19 cellular contexts compared by ENCODE assay signal in genomic region chr9:91852801-91853347, GRCh38.
DNase-seq lines count a peak whose midpoint lies in the region; ATAC-seq, FAIRE-seq and TF ChIP-seq lines count a peak whose summit lies in the region.
"Had no signal": no experiment of that assay in that cellular context is flagged by ENCODE, and none has a peak within 500 bp of the region (broad histone marks: within the 10 kb centered on the region; RNA-seq: fewer than 3 reads in every experiment).

No MANE protein-coding gene starts in this region.

- TF ChIP-seq CTCF in kidney (IDR thresholded peaks at IDR 0.05; ENCODE audit: borderline replicate concordance, extremely low read depth, insufficient read depth), result no peak
- no peak for TF ChIP-seq CTCF in sigmoid colon (IDR thresholded peaks at IDR 0.05)
- TF ChIP-seq CTCF in esophagus muscularis mucosa (IDR thresholded peaks at IDR 0.05), result no peak

- TF ChIP-seq POLR2A in sigmoid colon (IDR thresholded peaks at IDR 0.05) (no peak), erythroblast (IDR thresholded peaks at IDR 0.05; ENCODE audit: low read length) (no peak), esophagus muscularis mucosa (IDR thresholded peaks at IDR 0.05; ENCODE audit: low read depth) (no peak)

- peaks cover 16 to 51% (median 37%) of the 10 kb centered on the region in 10 experiments for H3K4me1 ChIP-seq in BLaER1 treated with 17β-estradiol and CSF1 and Interleukin-3, amounts not matched to agents 10 nM and 100 nM
- H3K4me1 ChIP-seq in kidney (ENCODE audit: control insufficient read depth in 1 of 2, insufficient read depth in 1 of 2, low read depth in 1 of 2, low read length in 2 of 2) (no peaks in the 10 kb centered on the region), sigmoid colon (peaks cover 0 to 36% (median 25%) of the 10 kb centered on the region in 4 donors), esophagus muscularis mucosa (peaks cover 0 to 35% (median 26%) of the 10 kb centered on the region in 4 donors)
- H3K4me1 ChIP-seq: A549, Peyer's patch had no signal

- FAIRE-seq in kidney (lab: Jason Lieb, UNC), result no peak
- FAIRE-seq: A549, HepG2 had no signal

- peak overlapping the region in 7 of 11 experiments; percentile 4 to 32 (median 19); a peak in 7 of 22 replicates for H3K4me2 ChIP-seq in BLaER1 treated with 17β-estradiol and CSF1 and Interleukin-3, amounts not matched to agents 10 nM and 100 nM
- H3K4me2 ChIP-seq: A549 had no signal

- no peaks in the 10 kb centered on the region for H3K9me3 ChIP-seq in BLaER1 treated with 17β-estradiol and CSF1 and Interleukin-3, amounts not matched to agents 10 nM and 100 nM (replicated peaks in 1 of 11)
- H3K9me3 ChIP-seq in kidney (ENCODE audit: control insufficient read depth in 1 of 2, low read length in 2 of 2) (no peaks in the 10 kb centered on the region), sigmoid colon (no peaks in the 10 kb centered on the region), esophagus muscularis mucosa (no peaks in the 10 kb centered on the region)
- H3K9me3 ChIP-seq: A549, Peyer's patch had no signal

- no peak overlapping the region for H3K4me3 ChIP-seq in BLaER1 treated with 17β-estradiol and CSF1 and Interleukin-3, amounts not matched to agents 10 nM and 100 nM
- no peak overlapping the region for H3K4me3 ChIP-seq in kidney (ENCODE audit: low read length in 2 of 2)
- no peak overlapping the region for H3K4me3 ChIP-seq in sigmoid colon
- no peak overlapping the region for H3K4me3 ChIP-seq in esophagus muscularis mucosa
- H3K4me3 ChIP-seq: A549, Peyer's patch had no signal

- intact Hi-C loops in Right ventricle myocardium superior (cut with DNase I) (no loop called here), kidney (cut with DNase I) (no loop called here), sigmoid colon (cut with DNase I) (no loop called here), esophagus muscularis mucosa (cut with DNase I) (no loop called here)

- H4K20me1 ChIP-seq in BLaER1 treated with 17β-estradiol and CSF1 and Interleukin-3, amounts not matched to agents 10 nM and 100 nM, result no peaks in the 10 kb centered on the region

- no peaks in the 10 kb centered on the region for H3K27me3 ChIP-seq in BLaER1 treated with 17β-estradiol and CSF1 and Interleukin-3, amounts not matched to agents 10 nM and 100 nM
- H3K27me3 ChIP-seq in sigmoid colon (no peaks in the 10 kb centered on the region), esophagus muscularis mucosa (no peaks in the 10 kb centered on the region)
- H3K27me3 ChIP-seq: Peyer's patch had no signal

- no peak overlapping the region for H3K27ac ChIP-seq in BLaER1 treated with 17β-estradiol and CSF1 and Interleukin-3, amounts not matched to agents 10 nM and 100 nM
- H3K27ac ChIP-seq in kidney (ENCODE audit: low read depth in 2 of 2, low read length in 2 of 2) (no peak overlapping the region), sigmoid colon (peak overlapping the region in 1 of 4 donors; percentile 34), esophagus muscularis mucosa (replicated peaks in 1 of 4) (no peak overlapping the region)
- H3K27ac ChIP-seq: A549, Peyer's patch had no signal

- 91 to 93% methylated on average over 18 of the region's 18 CpGs for WGBS in sigmoid colon, 2 donors
- 92% methylated on average over 18 of the region's 18 CpGs for WGBS in esophagus muscularis mucosa

- DNase-seq in Right ventricle myocardium superior, result peak; percentile 53
- peak; percentile 58 for DNase-seq in kidney
- peak; percentile 60 for DNase-seq in sigmoid colon
- DNase-seq in erythroblast (lab: John Stamatoyannopoulos, UW), result no peak
- DNase-seq in esophagus muscularis mucosa (ENCODE audit: extremely low spot score), result no peak
- no peak for DNase-seq in EL
- DNase-seq: COR-L47, KG1, NCI-H1048, NCI-H1436 treated with DMSO at 0.1 percent for 48 hours, NCI-H2081 treated with DMSO at 0.1 percent for 48 hours, NCI-H2227 treated with DMSO at 0.1 percent for 48 hours, NCI-H524, Peyer's patch, SHP77 treated with DMSO at 0.1 percent for 48 hours had no signal

- ATAC-seq in Right ventricle myocardium superior (ENCODE audit: poor library complexity) (peak; percentile 89), GM19463 (IDR thresholded peaks at IDR 0.05; ENCODE audit: unreplicated experiment) (no peak)
- ATAC-seq: A549, HepG2 had no signal

- H3K36me3 ChIP-seq in BLaER1 treated with 17β-estradiol and CSF1 and Interleukin-3, amounts not matched to agents 10 nM and 100 nM, result no peaks in the 10 kb centered on the region
- H3K36me3 ChIP-seq in kidney (ENCODE audit: control insufficient read depth in 1 of 2, insufficient read depth in 2 of 2, low read length in 2 of 2) (no peaks in the 10 kb centered on the region), sigmoid colon (no peaks in the 10 kb centered on the region), esophagus muscularis mucosa (no peaks in the 10 kb centered on the region)
- H3K36me3 ChIP-seq: Peyer's patch had no signal

- H3K9ac ChIP-seq in BLaER1 treated with 17β-estradiol and CSF1 and Interleukin-3, amounts not matched to agents 10 nM and 100 nM, result no peak overlapping the region
- H3K9ac ChIP-seq in kidney (ENCODE audit: low read length in 2 of 2), result no peak overlapping the region

- TF ChIP-seq EP300 in sigmoid colon (IDR thresholded peaks at IDR 0.05) (no peak), esophagus muscularis mucosa (IDR thresholded peaks at IDR 0.05) (no peak)

Comparison
In these comparisons a context has a peak if more than half of its experiments do, and no peak if none do; other contexts are left out.
1. DNase-seq: peak in Right ventricle myocardium superior (single experiment), kidney (single experiment) and sigmoid colon (single experiment); none in erythroblast (0 of 2), esophagus muscularis mucosa (single experiment) and EL (single experiment).